Comparison of ENCODE assay signal across 3 cellular contexts in genomic region chr12:128794661-128795529, GRCh38.
TF ChIP-seq lines count a peak whose summit lies in the region.

No MANE protein-coding gene starts in this region.

TF ChIP-seq in GM12891, 5 proteins besides CTCF, POLR2A, EP300 and RAD21:
- TF ChIP-seq POU2F2 (IDR thresholded peaks at IDR 0.05; ENCODE audit: low read depth, low read length) = no peak
- TF ChIP-seq TAF1 (IDR thresholded peaks at IDR 0.05; ENCODE audit: low read depth, low read length) = no peak
- no peak for TF ChIP-seq PAX5 (IDR thresholded peaks at IDR 0.05; ENCODE audit: insufficient read depth, low read length, severe bottlenecking)
- TF ChIP-seq POLR2AphosphoS5 (IDR thresholded peaks at IDR 0.05; ENCODE audit: low read depth, low read length) = peak; percentile 35; the same call in 1 of the 2 replicates

TF ChIP-seq in HepG2, 621 proteins besides CTCF, POLR2A, EP300 and RAD21:
- TF ChIP-seq, protein P1, sequence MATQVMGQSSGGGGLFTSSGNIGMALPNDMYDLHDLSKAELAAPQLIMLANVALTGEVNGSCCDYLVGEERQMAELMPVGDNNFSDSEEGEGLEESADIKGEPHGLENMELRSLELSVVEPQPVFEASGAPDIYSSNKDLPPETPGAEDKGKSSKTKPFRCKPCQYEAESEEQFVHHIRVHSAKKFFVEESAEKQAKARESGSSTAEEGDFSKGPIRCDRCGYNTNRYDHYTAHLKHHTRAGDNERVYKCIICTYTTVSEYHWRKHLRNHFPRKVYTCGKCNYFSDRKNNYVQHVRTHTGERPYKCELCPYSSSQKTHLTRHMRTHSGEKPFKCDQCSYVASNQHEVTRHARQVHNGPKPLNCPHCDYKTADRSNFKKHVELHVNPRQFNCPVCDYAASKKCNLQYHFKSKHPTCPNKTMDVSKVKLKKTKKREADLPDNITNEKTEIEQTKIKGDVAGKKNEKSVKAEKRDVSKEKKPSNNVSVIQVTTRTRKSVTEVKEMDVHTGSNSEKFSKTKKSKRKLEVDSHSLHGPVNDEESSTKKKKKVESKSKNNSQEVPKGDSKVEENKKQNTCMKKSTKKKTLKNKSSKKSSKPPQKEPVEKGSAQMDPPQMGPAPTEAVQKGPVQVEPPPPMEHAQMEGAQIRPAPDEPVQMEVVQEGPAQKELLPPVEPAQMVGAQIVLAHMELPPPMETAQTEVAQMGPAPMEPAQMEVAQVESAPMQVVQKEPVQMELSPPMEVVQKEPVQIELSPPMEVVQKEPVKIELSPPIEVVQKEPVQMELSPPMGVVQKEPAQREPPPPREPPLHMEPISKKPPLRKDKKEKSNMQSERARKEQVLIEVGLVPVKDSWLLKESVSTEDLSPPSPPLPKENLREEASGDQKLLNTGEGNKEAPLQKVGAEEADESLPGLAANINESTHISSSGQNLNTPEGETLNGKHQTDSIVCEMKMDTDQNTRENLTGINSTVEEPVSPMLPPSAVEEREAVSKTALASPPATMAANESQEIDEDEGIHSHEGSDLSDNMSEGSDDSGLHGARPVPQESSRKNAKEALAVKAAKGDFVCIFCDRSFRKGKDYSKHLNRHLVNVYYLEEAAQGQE (IDR thresholded peaks at IDR 0.05; ENCODE audit: borderline replicate concordance in 1 of 2, low read depth in 1 of 2, low read length in 2 of 2) = no peak
- TF ChIP-seq ZNF629 (CRISPR knock-in tag; conservative IDR thresholded peaks at IDR 0.05) = peak; percentile 42

TF ChIP-seq in GM23338, 12 proteins besides CTCF, POLR2A, EP300 and RAD21:
- no peak for TF ChIP-seq EZH2phosphoT487 (IDR thresholded peaks at IDR 0.05; ENCODE audit: unreplicated experiment)
- TF ChIP-seq NANOG (IDR thresholded peaks at IDR 0.05; ENCODE audit: borderline replicate concordance) = no peak
- TF ChIP-seq JUNB (IDR thresholded peaks at IDR 0.05; ENCODE audit: unreplicated experiment) = no peak
- no peak for TF ChIP-seq ZNF114 (CRISPR knock-in tag; IDR thresholded peaks at IDR 0.05)
- TF ChIP-seq ETS1 (IDR thresholded peaks at IDR 0.05) = no peak
- TF ChIP-seq CREB1 (CRISPR knock-in tag; IDR thresholded peaks at IDR 0.05; ENCODE audit: low read depth) = no peak
- TF ChIP-seq ZNF331 (CRISPR knock-in tag; IDR thresholded peaks at IDR 0.05; ENCODE audit: low read depth) = no peak
